Comparison of ENCODE assay signal across 9 cellular contexts in the genomic region with DNA sequence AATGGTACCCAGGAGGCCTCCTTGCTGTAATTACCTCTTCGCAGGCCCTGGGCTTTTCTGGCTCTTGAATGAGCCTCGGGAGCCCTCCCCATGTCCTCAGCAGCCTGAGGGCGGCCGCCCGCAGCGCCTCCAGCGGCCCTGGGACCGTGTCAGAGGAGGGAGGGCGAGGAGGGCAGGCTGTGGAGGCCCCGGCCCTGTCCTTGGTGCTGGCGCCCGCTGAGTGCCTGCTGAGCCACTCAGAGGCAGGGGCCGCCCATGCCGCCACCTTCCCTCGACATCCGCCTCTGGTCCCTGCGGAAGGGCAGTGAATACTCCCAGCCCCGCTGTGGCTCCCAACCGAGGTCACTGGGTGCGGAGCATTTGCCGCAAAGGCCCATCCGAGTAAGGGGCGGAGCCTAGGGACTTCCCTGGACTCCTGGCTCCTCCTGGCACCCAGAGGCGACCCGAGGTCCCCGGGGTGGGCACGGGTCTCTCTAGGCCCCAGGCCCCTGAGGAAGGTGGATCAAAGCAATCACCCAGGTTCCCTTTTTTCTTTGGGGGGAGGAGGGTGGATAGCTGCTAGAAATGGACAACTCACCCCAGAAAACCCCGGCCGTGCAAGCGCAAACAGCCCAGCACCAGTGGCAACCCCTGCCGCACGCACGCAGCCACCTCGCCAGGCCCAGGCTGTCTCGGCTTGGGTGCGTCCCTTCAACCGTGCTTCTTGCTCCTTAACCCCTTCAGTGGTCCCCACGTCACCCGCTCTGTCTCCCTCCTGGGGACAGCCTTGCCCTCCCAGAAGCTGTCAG. TPM values are rescaled to one million over a fixed set of nuclear protein-coding genes. Genes with fewer than 3 reads are reported as not detected.
DNase-seq lines count a peak whose midpoint lies in the region; ATAC-seq and TF ChIP-seq lines count a peak whose summit lies in the region.
"Had no signal": no experiment of that assay in that cellular context is flagged by ENCODE, and none has a peak within 500 bp of the region (broad histone marks: within the 10 kb centered on the region; RNA-seq: fewer than 3 reads in every experiment).

No MANE protein-coding gene starts in this region.

- H3K79me2 ChIP-seq in neural cell (replicated peaks; ENCODE audit: insufficient read depth, low read length), result no peaks in the 10 kb centered on the region

- no peak overlapping the region for H2AFZ ChIP-seq in neural cell (ENCODE audit: low read depth, low read length)

- no peaks in the 10 kb centered on the region for H3K9me2 ChIP-seq in neural cell (ENCODE audit: insufficient read depth, low read length)

- no peak overlapping the region for H3K27ac ChIP-seq in endodermal cell (ENCODE audit: low read depth, low read length)
- no peak overlapping the region for H3K27ac ChIP-seq in neural cell (ENCODE audit: low read length)

- peak overlapping the region; percentile 32 for H3K4me2 ChIP-seq in neural cell (ENCODE audit: low read length)

- no peaks in the 10 kb centered on the region for H4K20me1 ChIP-seq in neural cell (ENCODE audit: insufficient read depth)

- peaks cover 68% of the 10 kb centered on the region for H3K27me3 Mint-ChIP-seq in endodermal cell (ENCODE audit: insufficient read depth)

- H3K36me3 ChIP-seq in endodermal cell (ENCODE audit: control insufficient read depth, insufficient read depth, low read length) (no peaks in the 10 kb centered on the region), neural cell (ENCODE audit: insufficient read depth, low read length) (no peaks in the 10 kb centered on the region)

- no peak overlapping the region for H3K27ac Mint-ChIP-seq in endodermal cell

- no peaks in the 10 kb centered on the region for H3K9me3 Mint-ChIP-seq in endodermal cell

- no peaks in the 10 kb centered on the region for H3F3A ChIP-seq in neural cell (ENCODE audit: insufficient read depth, low read length, poor library complexity, severe bottlenecking)

- peak; percentile 26 for DNase-seq in EH (ENCODE audit: low read depth)
- DNase-seq in LNCaP clone FGC (ENCODE audit: low read depth), result peak; percentile 13
- DNase-seq in endodermal cell, result peak; percentile 96
- no peak for DNase-seq in NAMALWA (ENCODE audit: low spot score)
- DNase-seq in epidermal melanocyte (ENCODE audit: insufficient read length, low spot score), result no peak

- TF ChIP-seq CTCF in LNCaP clone FGC (IDR thresholded peaks at IDR 0.05; ENCODE audit: control insufficient read depth, extremely low read depth, insufficient read depth) (peak; percentile 53), endodermal cell (conservative IDR thresholded peaks at IDR 0.05) (peak; percentile 61), neural cell (IDR thresholded peaks at IDR 0.05; ENCODE audit: poor library complexity, severe bottlenecking) (peak; percentile 16)

- TF ChIP-seq EP300 in neural cell (conservative IDR thresholded peaks at IDR 0.05; ENCODE audit: poor library complexity, severe bottlenecking), result no peak

- peaks cover 86% of the 10 kb centered on the region for H3K27me3 ChIP-seq in endodermal cell (ENCODE audit: control insufficient read depth, insufficient read depth, low read length, poor library complexity, severe bottlenecking)
- H3K27me3 ChIP-seq in neural cell (ENCODE audit: insufficient read depth, low read depth, low read length), result peaks cover 39% of the 10 kb centered on the region

- no peak overlapping the region for H3K4me3 Mint-ChIP-seq in endodermal cell

- no peaks in the 10 kb centered on the region for H3K36me3 Mint-ChIP-seq in endodermal cell (ENCODE audit: low read depth)

- H3K4me3 ChIP-seq in LNCaP clone FGC (ENCODE audit: low read depth, low read length) (no peak overlapping the region), endodermal cell (ENCODE audit: low read length) (no peak overlapping the region), neural cell (ENCODE audit: low read length) (peak overlapping the region; percentile 84)

- ATAC-seq in GM18520 (IDR thresholded peaks at IDR 0.05; ENCODE audit: unreplicated experiment) (no peak), GM19351 (IDR thresholded peaks at IDR 0.05; ENCODE audit: unreplicated experiment) (no peak)

- no peak overlapping the region for H3K9ac ChIP-seq in endodermal cell (ENCODE audit: extremely low read depth, low read length, poor library complexity, severe bottlenecking)
- peak overlapping the region; percentile 41 for H3K9ac ChIP-seq in neural cell (ENCODE audit: low read length)

- H3K9me3 ChIP-seq in endodermal cell (ENCODE audit: control insufficient read depth, low read length), result no peaks in the 10 kb centered on the region
- no peaks in the 10 kb centered on the region for H3K9me3 ChIP-seq in neural cell (ENCODE audit: low read length)

- TF ChIP-seq RAD21 in neural cell (conservative IDR thresholded peaks at IDR 0.05), result no peak

- H3K4me1 Mint-ChIP-seq in endodermal cell, result peaks cover 3% of the 10 kb centered on the region

- no peaks in the 10 kb centered on the region for H3K4me1 ChIP-seq in endodermal cell (ENCODE audit: control insufficient read depth, insufficient read depth, low read length)

- WGBS in endodermal cell (ENCODE audit: insufficient coverage in 1 of 2, insufficient read length in 1 of 2), 2 experiments, result 16 to 17% methylated on average over 21 to 39 of the region's 39 CpGs

TF ChIP-seq in neural cell, 6 proteins besides CTCF, POLR2A, EP300 and RAD21:
- TF ChIP-seq POLR2AphosphoS5 (IDR thresholded peaks at IDR 0.05) (no peak), EZH2 (IDR thresholded peaks at IDR 0.05; ENCODE audit: borderline replicate concordance, insufficient read depth, low read length, poor library complexity, severe bottlenecking) (no peak), TAF1 (IDR thresholded peaks at IDR 0.05; ENCODE audit: low read depth) (no peak), MXI1 (conservative IDR thresholded peaks at IDR 0.05; ENCODE audit: poor library complexity, severe bottlenecking) (no peak), SMC3 (conservative IDR thresholded peaks at IDR 0.05; ENCODE audit: poor library complexity) (no peak)
- TF ChIP-seq, protein P1, sequence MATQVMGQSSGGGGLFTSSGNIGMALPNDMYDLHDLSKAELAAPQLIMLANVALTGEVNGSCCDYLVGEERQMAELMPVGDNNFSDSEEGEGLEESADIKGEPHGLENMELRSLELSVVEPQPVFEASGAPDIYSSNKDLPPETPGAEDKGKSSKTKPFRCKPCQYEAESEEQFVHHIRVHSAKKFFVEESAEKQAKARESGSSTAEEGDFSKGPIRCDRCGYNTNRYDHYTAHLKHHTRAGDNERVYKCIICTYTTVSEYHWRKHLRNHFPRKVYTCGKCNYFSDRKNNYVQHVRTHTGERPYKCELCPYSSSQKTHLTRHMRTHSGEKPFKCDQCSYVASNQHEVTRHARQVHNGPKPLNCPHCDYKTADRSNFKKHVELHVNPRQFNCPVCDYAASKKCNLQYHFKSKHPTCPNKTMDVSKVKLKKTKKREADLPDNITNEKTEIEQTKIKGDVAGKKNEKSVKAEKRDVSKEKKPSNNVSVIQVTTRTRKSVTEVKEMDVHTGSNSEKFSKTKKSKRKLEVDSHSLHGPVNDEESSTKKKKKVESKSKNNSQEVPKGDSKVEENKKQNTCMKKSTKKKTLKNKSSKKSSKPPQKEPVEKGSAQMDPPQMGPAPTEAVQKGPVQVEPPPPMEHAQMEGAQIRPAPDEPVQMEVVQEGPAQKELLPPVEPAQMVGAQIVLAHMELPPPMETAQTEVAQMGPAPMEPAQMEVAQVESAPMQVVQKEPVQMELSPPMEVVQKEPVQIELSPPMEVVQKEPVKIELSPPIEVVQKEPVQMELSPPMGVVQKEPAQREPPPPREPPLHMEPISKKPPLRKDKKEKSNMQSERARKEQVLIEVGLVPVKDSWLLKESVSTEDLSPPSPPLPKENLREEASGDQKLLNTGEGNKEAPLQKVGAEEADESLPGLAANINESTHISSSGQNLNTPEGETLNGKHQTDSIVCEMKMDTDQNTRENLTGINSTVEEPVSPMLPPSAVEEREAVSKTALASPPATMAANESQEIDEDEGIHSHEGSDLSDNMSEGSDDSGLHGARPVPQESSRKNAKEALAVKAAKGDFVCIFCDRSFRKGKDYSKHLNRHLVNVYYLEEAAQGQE (IDR thresholded peaks at IDR 0.05; ENCODE audit: borderline replicate concordance), result no peak

RNA-seq across cellular contexts. Expression of gene RBFOX3, which starts 2.7 kb away (rescaled TPM):
- total RNA-seq in endodermal cell, result 1 to 10 TPM; 2.6 to 7.3 TPM
- polyA plus RNA-seq in endodermal cell (2013, experiment 1 of 2), result 6.3 TPM
- 6.3 TPM for polyA plus RNA-seq in endodermal cell (2013, experiment 2 of 2)
- 6.6 and 8.6 TPM in 2 replicates for polyA plus RNA-seq in neural cell
- 4.1 and 6.4 TPM in 2 replicates for polyA minus RNA-seq in neural cell
- total RNA-seq: M059J had no signal

Comparison
In these comparisons a context has a peak if more than half of its experiments do, and no peak if none do; other contexts are left out.
1. DNase-seq: peak in EH (single experiment), LNCaP clone FGC (single experiment) and endodermal cell (single experiment); none in NAMALWA (single experiment) and epidermal melanocyte (single experiment).
2. Peak in every context shown above with its lines, with median percentiles within 50 percentile points of each other: CTCF ChIP-seq.